ENCODE assay signal across 12 cellular contexts in the genomic region with DNA sequence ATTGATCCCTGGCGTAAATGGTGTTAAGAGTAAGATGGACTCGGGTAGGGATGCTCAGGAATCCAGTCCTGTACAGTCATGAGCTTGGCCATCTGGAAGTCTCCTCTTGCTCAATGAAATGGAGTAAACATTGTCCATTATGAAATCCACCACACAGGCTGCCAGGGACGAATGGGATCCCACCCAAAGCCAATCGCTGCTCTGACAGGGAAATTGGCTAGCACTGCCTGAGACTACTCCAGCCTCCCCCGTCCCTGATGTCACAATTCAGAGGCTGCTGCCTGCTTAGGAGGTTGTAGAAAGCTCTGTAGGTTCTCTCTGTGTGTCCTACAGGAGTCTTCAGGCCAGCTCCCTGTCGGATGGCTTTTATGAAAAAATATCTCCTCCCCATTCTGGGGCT. TPM values are rescaled to one million over a fixed set of nuclear protein-coding genes. Genes with fewer than 3 reads are reported as not detected.
DNase-seq lines count a peak whose midpoint lies in the region; ATAC-seq and TF ChIP-seq lines count a peak whose summit lies in the region.
"Had no signal": no experiment of that assay in that cellular context is flagged by ENCODE, and none has a peak within 500 bp of the region (broad histone marks: within the 10 kb centered on the region; RNA-seq: fewer than 3 reads in every experiment).

A gene (plus strand): TSS at position 263 of the 400 bp plus-strand sequence. CDS start 97 bp downstream, at position 360.

- intact Hi-C loops in lower lobe of right lung (cut with DNase I), result no loop called here

- TF ChIP-seq EP300 in tibial nerve (IDR thresholded peaks at IDR 0.05) (peak in 1 of 2 donors; percentile 84), SK-N-SH (IDR thresholded peaks at IDR 0.05; ENCODE audit: borderline replicate concordance in 1 of 2, low read depth in 1 of 2, low read length in 1 of 2) (no peak)

- no peaks in the 10 kb centered on the region for H4K20me1 ChIP-seq in SK-N-SH (ENCODE audit: insufficient read depth)

- H3K27me3 ChIP-seq in lower lobe of right lung (ENCODE audit: low read depth), result peaks cover 3% of the 10 kb centered on the region
- no peaks in the 10 kb centered on the region for H3K27me3 ChIP-seq in tibial nerve
- H3K27me3 ChIP-seq in SK-N-SH (ENCODE audit: insufficient read depth), result no peaks in the 10 kb centered on the region

- H3K9ac ChIP-seq in SK-N-SH, result no peak within 1 kb of the TSS

- H3K9me2 ChIP-seq in SK-N-SH, result no peaks in the 10 kb centered on the region

- peak within 1 kb of the TSS; percentile 15 for H3K27ac ChIP-seq in lower lobe of right lung
- peak within 1 kb of the TSS in 2 of 4 donors; percentile 33 to 66 for H3K27ac ChIP-seq in tibial nerve
- no peak within 1 kb of the TSS for H3K27ac ChIP-seq in RWPE1
- no peak within 1 kb of the TSS for H3K27ac ChIP-seq in SK-N-SH (ENCODE audit: low read depth in 2 of 2, low read length in 1 of 2)
- H3K27ac ChIP-seq: epithelial cell of prostate had no signal

- 76 to 78% methylated on average over 6 of the region's 6 CpGs for WGBS in tibial nerve, 2 donors
- 66% methylated on average over 5 of the region's 6 CpGs for WGBS in SK-N-SH (ENCODE audit: low lambda C conversion rate)

- TF ChIP-seq CTCF in cardiac fibroblast (IDR thresholded peaks at IDR 0.05; ENCODE audit: low read depth, low read length) (no peak), lower lobe of right lung (IDR thresholded peaks at IDR 0.05) (no peak), tibial nerve (IDR thresholded peaks at IDR 0.05) (no peak), RWPE1 (conservative IDR thresholded peaks at IDR 0.05; ENCODE audit: low read depth) (no peak), SK-N-SH (IDR thresholded peaks at IDR 0.05) (no peak)

- H3K4me1 ChIP-seq in lower lobe of right lung (no peaks in the 10 kb centered on the region), tibial nerve (peaks cover 0 to 3% (median 0%) of the 10 kb centered on the region in 4 donors), SK-N-SH (ENCODE audit: control insufficient read depth in 1 of 2, insufficient read depth in 2 of 2, low read depth in 1 of 2, low read length in 1 of 2) (peaks cover 0 to 13% of the 10 kb centered on the region in 2 experiments)

- H3K36me3 ChIP-seq in lower lobe of right lung, result no peaks in the 10 kb centered on the region
- no peaks in the 10 kb centered on the region for H3K36me3 ChIP-seq in tibial nerve
- H3K36me3 ChIP-seq in SK-N-SH (replicated peaks in 1 of 2; ENCODE audit: control insufficient read depth in 1 of 2, insufficient read depth in 2 of 2, low read length in 1 of 2), result no peaks in the 10 kb centered on the region

- H3K4me3 ChIP-seq in cardiac fibroblast (replicated peaks in 1 of 2; ENCODE audit: low read depth in 2 of 2, low read length in 2 of 2), result peak within 1 kb of the TSS; percentile 19 to 33
- peak within 1 kb of the TSS; percentile 24 for H3K4me3 ChIP-seq in lower lobe of right lung
- H3K4me3 ChIP-seq in tibial nerve, result peak within 1 kb of the TSS in 1 of 4 donors; percentile 31
- H3K4me3 ChIP-seq in SK-N-SH (ENCODE audit: low read depth in 2 of 2, low read length in 1 of 2), result no peak within 1 kb of the TSS

- peaks cover 5% of the 10 kb centered on the region for H3K27me3 Mint-ChIP-seq in activated T-cell treated with anti-CD3 and anti-CD28 coated beads, Interleukin-2, amount 50 U/mL, for 4 hours (ENCODE audit: low read depth)

- no peaks in the 10 kb centered on the region for H3K79me2 ChIP-seq in SK-N-SH (ENCODE audit: insufficient read depth)

- ATAC-seq in activated T-cell treated with anti-CD3 and anti-CD28 coated beads, Interleukin-2, amount 50 U/mL, for 4 hours, result no peak
- peak; percentile 89 to 90 for ATAC-seq in lower lobe of right lung
- no peak for ATAC-seq in GM18502 (IDR thresholded peaks at IDR 0.05; ENCODE audit: poor library complexity, unreplicated experiment)

- no peaks in the 10 kb centered on the region for H3K9me3 Mint-ChIP-seq in activated T-cell treated with anti-CD3 and anti-CD28 coated beads, Interleukin-2, amount 50 U/mL, for 4 hours

- TF ChIP-seq POLR2A in tibial nerve (IDR thresholded peaks at IDR 0.05), result peak in 1 of 2 donors; percentile 18

- H3K4me3 Mint-ChIP-seq in activated T-cell treated with anti-CD3 and anti-CD28 coated beads, Interleukin-2, amount 50 U/mL, for 4 hours, result peak within 1 kb of the TSS; percentile 9

- POLR2A ChIA-PET in RWPE1 (lab: Yijun Ruan, JAX; ENCODE audit: low non-redundant PET), result no interaction called here
- POLR2A ChIA-PET in SK-N-SH (lab: Yijun Ruan, JAX), result no interaction called here

- TF ChIP-seq RAD21 in SK-N-SH (IDR thresholded peaks at IDR 0.05; ENCODE audit: low read length), result no peak

- peaks cover 38% of the 10 kb centered on the region for H3K4me1 Mint-ChIP-seq in activated T-cell treated with anti-CD3 and anti-CD28 coated beads, Interleukin-2, amount 50 U/mL, for 4 hours (ENCODE audit: low read depth)

- no peak within 1 kb of the TSS for H3K4me2 ChIP-seq in SK-N-SH

- H2AFZ ChIP-seq in SK-N-SH (ENCODE audit: low read depth), result no peak within 1 kb of the TSS

- H3K36me3 Mint-ChIP-seq in activated T-cell treated with anti-CD3 and anti-CD28 coated beads, Interleukin-2, amount 50 U/mL, for 4 hours (ENCODE audit: insufficient read depth), result no peaks in the 10 kb centered on the region

- H3K9me3 ChIP-seq in lower lobe of right lung (no peaks in the 10 kb centered on the region), tibial nerve (no peaks in the 10 kb centered on the region), SK-N-SH (no peaks in the 10 kb centered on the region)

- peaks cover 8% of the 10 kb centered on the region for H3F3A ChIP-seq in SK-N-SH (replicated peaks; ENCODE audit: insufficient read depth)

- DNase-seq in activated T-cell treated with anti-CD3 and anti-CD28 coated beads, Interleukin-2, amount 50 U/mL, for 4 hours, result no peak
- DNase-seq in activated T-cell treated with anti-CD3 and anti-CD28 coated beads for 4 hours (no peak), cardiac fibroblast (ENCODE audit: low read depth in 2 of 2) (peak; percentile 96), lower lobe of right lung (peak; percentile 61), tibial nerve (ENCODE audit: low spot score in 2 of 2) (peak; percentile 66 to 87), RWPE1 (ENCODE audit: low spot score) (no peak), SK-N-SH (no peak)
- DNase-seq: ACHN; activated CD8-positive, alpha-beta memory T cell treated with anti-CD3 and anti-CD28 coated beads for 24 hours had no signal

- CTCF ChIA-PET in RWPE1 (lab: Yijun Ruan, JAX) (interaction anchor here (0.6 kb wide), 1 partner anchor 44 kb away, joined by 3 read pairs; no protein-coding TSS in a partner anchor), SK-N-SH (lab: Yijun Ruan, JAX) (interaction anchor here (0.7 to 1.7 kb wide), 5 partner anchors 28 to 138 kb away, joined by 3 to 5 read pairs (median 4); no protein-coding TSS in a partner anchor)

TF ChIP-seq in SK-N-SH, 30 proteins besides CTCF, POLR2A, EP300 and RAD21:
- no peak for TF ChIP-seq POLR2AphosphoS5 (IDR thresholded peaks at IDR 0.05; ENCODE audit: low read depth, low read length)

RNA-seq across cellular contexts. Expression of the gene that starts here (rescaled TPM):
- 1 to 10 TPM; 2.6 to 8.7 (median 2.7) TPM for total RNA-seq in activated T-cell treated with anti-CD3 and anti-CD28 coated beads, Interleukin-2, amount 50 U/mL, for 4 hours
- 11.6 TPM for total RNA-seq in lower lobe of right lung
- total RNA-seq in tibial nerve, result 10 to 100 TPM in 3 of 4 donors, 1 to 10 TPM in 1; 7.1 to 92.2 (median 19.7) TPM
- polyA plus RNA-seq in SK-N-SH (2012; rRNA removed), result 0.23 and 0.37 TPM in 2 replicates
- 0.24 and 0.26 TPM in 2 replicates for polyA plus RNA-seq in SK-N-SH (2012; cell fraction: cytosol; rRNA removed)
- 0.08 and 0.14 TPM in 2 replicates for polyA plus RNA-seq in SK-N-SH (2012; cell fraction: nucleus; rRNA removed)
- total RNA-seq: NCI-H460 had no signal

Comparison
In these comparisons a context has a peak if more than half of its experiments do, and no peak if none do; other contexts are left out.
1. ATAC-seq: peak in lower lobe of right lung (2 of 2); none in activated T-cell treated with anti-CD3 and anti-CD28 coated beads, Interleukin-2, amount 50 U/mL, for 4 hours (0 of 2) and GM18502 (single experiment).
2. DNase-seq: peak in cardiac fibroblast (2 of 2), lower lobe of right lung (single experiment) and tibial nerve (2 of 2); none in activated T-cell treated with anti-CD3 and anti-CD28 coated beads, Interleukin-2, amount 50 U/mL, for 4 hours (single experiment), activated T-cell treated with anti-CD3 and anti-CD28 coated beads for 4 hours (single experiment), RWPE1 (single experiment) and SK-N-SH (single experiment).
3. H3K4me3 ChIP-seq: peak in cardiac fibroblast (2 of 2) and lower lobe of right lung (single experiment); none in SK-N-SH (0 of 2).